ENCODE assay signal across 22 cellular contexts in genomic region chr1:19065526-19066247, GRCh38.
DNase-seq lines count a peak whose midpoint lies in the region; ATAC-seq, FAIRE-seq and TF ChIP-seq lines count a peak whose summit lies in the region.
"Had no signal": no experiment of that assay in that cellular context is flagged by ENCODE, and none has a peak within 500 bp of the region (broad histone marks: within the 10 kb centered on the region; RNA-seq: fewer than 3 reads in every experiment).

No MANE protein-coding gene starts in this region.

- H3K4ac ChIP-seq in H1 (replicated peaks; ENCODE audit: insufficient read length, low read depth, low read length) = no peak overlapping the region

- H3K14ac ChIP-seq in H1 (ENCODE audit: insufficient read length) = no peak overlapping the region

- H3K4me2 ChIP-seq in H1 (ENCODE audit: insufficient read depth in 1 of 2, low read depth in 2 of 2, low read length in 2 of 2) (no peak overlapping the region), osteoblast (ENCODE audit: insufficient read depth, low read length) (no peak overlapping the region)

- in situ Hi-C loops in HAP-1 (cut with MboI; ENCODE audit: low sequenced_read_pairs) = no loop called here

- peaks cover 0 to 5% of the 10 kb centered on the region in 2 experiments; a peak in 1 of 4 replicates for H3K9me3 ChIP-seq in H1 (ENCODE audit: insufficient read depth in 2 of 2, low read depth in 1 of 2, low read length in 1 of 2)
- no peaks in the 10 kb centered on the region for H3K9me3 ChIP-seq in osteoblast (ENCODE audit: low read depth, low read length)
- no peaks in the 10 kb centered on the region for H3K9me3 ChIP-seq in HAP-1
- H3K9me3 ChIP-seq: tibial artery had no signal

- H4K5ac ChIP-seq in H1 (ENCODE audit: insufficient read length, low read depth, low read length) = no peak overlapping the region

- H3K27ac ChIP-seq in H1 (ENCODE audit: low read depth, low read length) (no peak overlapping the region), osteoblast (ENCODE audit: low read depth, low read length) (no peak overlapping the region)
- H3K27ac ChIP-seq: GM23248, tibial artery had no signal

- no peak for FAIRE-seq in H1 (lab: Jason Lieb, UNC)
- FAIRE-seq: HTR-8/SVneo had no signal

- POLR2A ChIA-PET in H1 (lab: Charles Lee; ENCODE audit: partially characterized antibody) = no interaction called here

- no peak overlapping the region for H3K56ac ChIP-seq in H1 (replicated peaks; ENCODE audit: insufficient read length, low read depth, low read length)

- peaks cover 0 to 2% of the 10 kb centered on the region in 2 donors for H3K4me1 Mint-ChIP-seq in stimulated activated naive B cell treated with anti-CD40 and anti-IgM and Interleukin-4, amounts not matched to agents 10 μg/mL and 1 μg/mL and 100 μg/mL, for 72 hours
- H3K4me1 Mint-ChIP-seq: stimulated activated memory B cell treated with anti-CD40 and anti-IgM and Interleukin-4, amounts not matched to agents 10 μg/mL and 1 μg/mL and 100 μg/mL, for 72 hours had no signal

- H3K27me3 Mint-ChIP-seq in stimulated activated naive B cell treated with anti-CD40 and anti-IgM and Interleukin-4, amounts not matched to agents 10 μg/mL and 1 μg/mL and 100 μg/mL, for 72 hours = peaks cover 0 to 7% of the 10 kb centered on the region in 2 donors
- H3K27me3 Mint-ChIP-seq: activated CD4-positive, alpha-beta T cell treated with anti-CD3 and anti-CD28 coated beads, Interleukin-2, amount 10 ng/mL, durations not matched to agents 7 days and 5 days; CD8-positive, alpha-beta memory T cell; central memory CD8-positive, alpha-beta T cell; stimulated activated memory B cell treated with anti-CD40 and anti-IgM and Interleukin-4, amounts not matched to agents 10 μg/mL and 1 μg/mL and 100 μg/mL, for 72 hours had no signal

- no peak overlapping the region for H2AK5ac ChIP-seq in H1 (ENCODE audit: low read depth, low read length)

- no peak for TF ChIP-seq POLR2A in H1 (IDR thresholded peaks at IDR 0.05; ENCODE audit: control extremely low read depth in 1 of 2, low read depth in 2 of 2, low read length in 2 of 2)

- H2BK5ac ChIP-seq in H1 (ENCODE audit: low read depth, low read length) = no peak overlapping the region

- H3K36me3 ChIP-seq in H1 (ENCODE audit: control insufficient read depth in 2 of 4, insufficient read depth in 4 of 4, low read length in 3 of 4) = no peaks in the 10 kb centered on the region
- H3K36me3 ChIP-seq in osteoblast (ENCODE audit: insufficient read depth, low read length) = no peaks in the 10 kb centered on the region
- H3K36me3 ChIP-seq in HAP-1 (replicated peaks) = no peaks in the 10 kb centered on the region
- H3K36me3 ChIP-seq: tibial artery had no signal

- H2BK120ac ChIP-seq in H1 (replicated peaks; ENCODE audit: low read depth, low read length) = no peak overlapping the region

- H3K9ac ChIP-seq in H1 (replicated peaks in 1 of 4; ENCODE audit: extremely low read depth in 1 of 4, low read depth in 3 of 4, low read length in 3 of 4) = 0 out of 7 replicates have a peak overlapping the region, but pooled peaks of 1 of the 4 experiments have one; percentile 27
- H3K9ac ChIP-seq: GM23248 had no signal

- H3K18ac ChIP-seq in H1 (ENCODE audit: extremely low read depth, low read length) = no peak overlapping the region

- intact Hi-C loops in cardiac septum (cut with DNase I) = no loop called here

- H3K79me1 ChIP-seq in H1 (ENCODE audit: low read depth, low read length) = no peaks in the 10 kb centered on the region; the same call in 1 of the 2 replicates

- no peak overlapping the region for H2BK20ac ChIP-seq in H1 (ENCODE audit: low read length)

- peaks cover 3 to 5% of the 10 kb centered on the region in 2 donors for H3K9me3 Mint-ChIP-seq in stimulated activated naive B cell treated with anti-CD40 and anti-IgM and Interleukin-4, amounts not matched to agents 10 μg/mL and 1 μg/mL and 100 μg/mL, for 72 hours

- CTCF ChIA-PET in H1 (lab: Charles Lee; ENCODE audit: partially characterized antibody) = interaction anchor here (0.8 to 2.8 kb wide), 2 partner anchors 152 to 158 kb away, joined by 3 to 11 read pairs; no protein-coding TSS in a partner anchor

- H4K20me1 ChIP-seq in H1 (replicated peaks in 1 of 2; ENCODE audit: control insufficient read depth in 1 of 2, insufficient read depth in 2 of 2, low read length in 2 of 2) (no peaks in the 10 kb centered on the region), osteoblast (ENCODE audit: insufficient read depth, low read length) (no peaks in the 10 kb centered on the region)

- H2BK15ac ChIP-seq in H1 (ENCODE audit: low read length) = no peak overlapping the region

- H2BK12ac ChIP-seq in H1 (ENCODE audit: low read depth, low read length) = 0 out of 2 replicates have a peak overlapping the region, but pooled peaks have one; percentile 9

- H3K4me3 Mint-ChIP-seq in stimulated activated naive B cell treated with anti-CD40 and anti-IgM and Interleukin-4, amounts not matched to agents 10 μg/mL and 1 μg/mL and 100 μg/mL, for 72 hours = no peak overlapping the region
- H3K4me3 Mint-ChIP-seq: activated CD4-positive, alpha-beta T cell treated with anti-CD3 and anti-CD28 coated beads, Interleukin-2, amount 10 ng/mL, durations not matched to agents 7 days and 5 days; central memory CD8-positive, alpha-beta T cell; stimulated activated memory B cell treated with anti-CD40 and anti-IgM and Interleukin-4, amounts not matched to agents 10 μg/mL and 1 μg/mL and 100 μg/mL, for 72 hours had no signal

- H3K23ac ChIP-seq in H1 (ENCODE audit: insufficient read length) = no peak overlapping the region

- no peaks in the 10 kb centered on the region for H3K27me3 ChIP-seq in H1 (replicated peaks in 1 of 4; ENCODE audit: control insufficient read depth in 3 of 4, extremely low read depth in 1 of 4, insufficient read depth in 3 of 4, low read length in 3 of 4)
- H3K27me3 ChIP-seq in osteoblast (ENCODE audit: insufficient read depth, low read length) = no peaks in the 10 kb centered on the region
- H3K27me3 ChIP-seq in HAP-1 (ENCODE audit: low read depth) = no peaks in the 10 kb centered on the region

- H3K79me2 ChIP-seq in H1 (ENCODE audit: control insufficient read depth in 1 of 2, insufficient read depth in 2 of 2, low read length in 2 of 2) (no peaks in the 10 kb centered on the region), osteoblast (ENCODE audit: insufficient read depth, low read length) (no peaks in the 10 kb centered on the region)

- no peak overlapping the region for H4K91ac ChIP-seq in H1 (replicated peaks; ENCODE audit: insufficient read length, low read length)

- no peak overlapping the region for H4K8ac ChIP-seq in H1 (ENCODE audit: extremely low read depth, insufficient read depth, low read length)

- 85% methylated on average over 13 of the region's 16 CpGs; no CpG with 5 or more reads in 1 of the 2 experiments for WGBS in H1 (ENCODE audit: extremely low coverage in 1 of 2, insufficient coverage in 1 of 2, insufficient read length in 1 of 2, insufficient replicate concordance in 2 of 2, low coverage in 1 of 2, low lambda C conversion rate in 2 of 2, missing lambda C conversion rate in 1 of 2), 2 experiments

- DNase-seq in DMS79 treated with DMSO at 0.1 percent for 48 hours (lab: John Stamatoyannopoulos, UW) = peak; percentile 90
- DNase-seq in NCI-H510A (lab: John Stamatoyannopoulos, UW) = peak; percentile 37
- no peak for DNase-seq in H1 (ENCODE audit: low read depth in 1 of 2, low spot score in 2 of 2)
- DNase-seq in osteoblast (ENCODE audit: insufficient read length, low spot score, missing footprints) = peak; percentile 82
- no peak for DNase-seq in cardiac septum (ENCODE audit: low spot score)
- no peak for DNase-seq in inferior parietal cortex (ENCODE audit: extremely low spot score)
- no peak for DNase-seq in stimulated activated naive B cell treated with anti-CD40 and anti-IgM and Interleukin-4, amounts not matched to agents 10 μg/mL and 1 μg/mL and 100 μg/mL, for 72 hours
- DNase-seq in HAP-1 (ENCODE audit: low spot score in 2 of 2) = no peak
- DNase-seq: activated CD4-positive, alpha-beta T cell treated with anti-CD3 and anti-CD28 coated beads, Interleukin-2, amount 10 ng/mL, durations not matched to agents 7 days and 5 days; activated CD8-positive, alpha-beta memory T cell treated with anti-CD3 and anti-CD28 coated beads, Interleukin-2, amount 50 U/mL, for 4 hours; activated gamma-delta T cell treated with Interleukin-2 at 50 U/mL for 16 hours; CD8-positive, alpha-beta memory T cell; EL; erythroblast; GM23248; left ventricle myocardium superior; NCI-H226; tibial artery had no signal

- no peak overlapping the region for H3K27ac Mint-ChIP-seq in stimulated activated naive B cell treated with anti-CD40 and anti-IgM and Interleukin-4, amounts not matched to agents 10 μg/mL and 1 μg/mL and 100 μg/mL, for 72 hours
- H3K27ac Mint-ChIP-seq: activated CD4-positive, alpha-beta T cell treated with anti-CD3 and anti-CD28 coated beads, Interleukin-2, amount 10 ng/mL, durations not matched to agents 7 days and 5 days; CD8-positive, alpha-beta memory T cell; stimulated activated memory B cell treated with anti-CD40 and anti-IgM and Interleukin-4, amounts not matched to agents 10 μg/mL and 1 μg/mL and 100 μg/mL, for 72 hours had no signal

- no peak for ATAC-seq in stimulated activated naive B cell treated with anti-CD40 and anti-IgM and Interleukin-4, amounts not matched to agents 10 μg/mL and 1 μg/mL and 100 μg/mL, for 72 hours (replicated peaks)
- ATAC-seq: left ventricle myocardium superior; sciatic nerve; stimulated activated memory B cell treated with anti-CD40 and anti-IgM and Interleukin-4, amounts not matched to agents 10 μg/mL and 1 μg/mL and 100 μg/mL, for 72 hours had no signal

- TF ChIP-seq EP300 in H1 (IDR thresholded peaks at IDR 0.05; ENCODE audit: borderline replicate concordance in 1 of 2, low read depth in 2 of 2, low read length in 2 of 2) = no peak

- no peak for TF ChIP-seq RAD21 in H1 (IDR thresholded peaks at IDR 0.05 in 1 of 2, conservative IDR thresholded peaks at IDR 0.05 in 1 of 2; ENCODE audit: low read depth in 2 of 2, low read length in 2 of 2)

- H3K4me1 ChIP-seq in H1 (replicated peaks in 1 of 4; ENCODE audit: control insufficient read depth in 3 of 4, insufficient read depth in 4 of 4, low read length in 3 of 4) = peaks cover 0 to 7% (median 2%) of the 10 kb centered on the region in 4 experiments; a peak in 4 of 7 replicates
- peaks cover 16% of the 10 kb centered on the region for H3K4me1 ChIP-seq in osteoblast (ENCODE audit: insufficient read depth, low read length)
- no peaks in the 10 kb centered on the region for H3K4me1 ChIP-seq in HAP-1

- no peak overlapping the region for H2AFZ ChIP-seq in H1 (ENCODE audit: low read length)
- H2AFZ ChIP-seq in osteoblast (ENCODE audit: low read length) = no peak overlapping the region
- H2AFZ ChIP-seq: GM23248 had no signal

- H3K4me3 ChIP-seq in H1 (ENCODE audit: extremely low read depth in 1 of 4, insufficient read depth in 2 of 4, low read depth in 3 of 4, low read length in 4 of 4) (no peak overlapping the region), osteoblast (ENCODE audit: insufficient read depth, low read length) (no peak overlapping the region), HAP-1 (no peak overlapping the region)
- H3K4me3 ChIP-seq: GM23248, tibial artery had no signal

- TF ChIP-seq CTCF in H1 (IDR thresholded peaks at IDR 0.05; ENCODE audit: control extremely low read depth in 1 of 3, insufficient read depth in 1 of 3, low read depth in 1 of 3, low read length in 3 of 3) = no peak
- TF ChIP-seq CTCF in osteoblast (IDR thresholded peaks at IDR 0.05; ENCODE audit: extremely low read depth, low read depth, low read length) = no peak

- H3K36me3 Mint-ChIP-seq in stimulated activated naive B cell treated with anti-CD40 and anti-IgM and Interleukin-4, amounts not matched to agents 10 μg/mL and 1 μg/mL and 100 μg/mL, for 72 hours = peaks cover 4% of the 10 kb centered on the region in 2 donors
- H3K36me3 Mint-ChIP-seq: stimulated activated memory B cell treated with anti-CD40 and anti-IgM and Interleukin-4, amounts not matched to agents 10 μg/mL and 1 μg/mL and 100 μg/mL, for 72 hours had no signal

- peaks cover 4% of the 10 kb centered on the region; the same call in 1 of the 2 replicates for H3K23me2 ChIP-seq in H1 (ENCODE audit: low read depth, low read length)

Comparison
In these comparisons a context has a peak if more than half of its experiments do, and no peak if none do; other contexts are left out.
1. DNase-seq: peak in DMS79 treated with DMSO at 0.1 percent for 48 hours (single experiment), NCI-H510A (single experiment) and osteoblast (single experiment); none in H1 (0 of 2), cardiac septum (single experiment), inferior parietal cortex (single experiment), stimulated activated naive B cell treated with anti-CD40 and anti-IgM and Interleukin-4, amounts not matched to agents 10 μg/mL and 1 μg/mL and 100 μg/mL, for 72 hours (single experiment) and HAP-1 (0 of 2).